Comparison of ENCODE assay signal across 8 cellular contexts in the genomic region with DNA sequence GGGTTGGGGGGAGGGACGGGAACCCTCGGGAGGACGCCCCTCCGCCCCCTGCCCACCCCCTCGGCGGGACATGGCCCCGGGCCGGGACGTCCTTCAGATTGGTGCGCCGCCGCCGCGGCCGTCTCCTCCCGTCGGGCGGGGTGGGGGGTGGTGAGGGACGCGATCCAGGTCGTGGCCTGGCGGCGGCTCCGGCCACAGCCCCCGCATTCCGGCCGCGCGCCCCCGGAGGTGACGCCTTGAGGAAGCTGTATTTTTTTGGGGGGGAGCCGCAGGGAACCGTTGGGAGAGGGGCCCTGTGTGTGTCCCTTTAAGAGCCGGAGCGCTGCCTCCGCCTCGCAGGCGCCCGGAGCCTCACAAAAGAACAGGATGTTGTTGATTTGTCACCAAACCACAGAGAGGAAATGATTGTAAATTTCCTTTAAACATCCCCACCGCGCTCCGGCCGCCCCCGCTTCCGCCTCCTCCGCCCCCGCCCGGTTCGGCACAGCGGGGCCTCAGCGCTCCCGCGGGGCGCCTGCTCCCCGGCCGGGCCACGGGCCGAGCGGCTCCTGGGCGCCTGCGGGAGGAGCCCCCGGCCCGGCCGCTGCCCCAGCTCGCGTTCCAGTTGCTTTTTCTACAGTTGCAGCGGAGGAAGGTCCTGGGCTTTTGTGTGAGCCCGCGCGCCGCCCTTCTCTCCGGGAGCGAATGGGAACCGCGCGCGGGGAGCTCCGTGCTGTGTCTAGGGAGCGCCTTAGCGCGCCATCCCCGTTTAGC. TPM values are rescaled to one million over a fixed set of nuclear protein-coding genes. Genes with fewer than 3 reads are reported as not detected.
DNase-seq lines count a peak whose midpoint lies in the region; ATAC-seq and TF ChIP-seq lines count a peak whose summit lies in the region.

No MANE protein-coding gene starts in this region.

- H3K27ac ChIP-seq in VCaP (peak overlapping the region; percentile 96), breast epithelium (peak overlapping the region; percentile 95 to 97), skin epidermis (peak overlapping the region; percentile 71 to 98 (median 92))

- peak; percentile 95 for ATAC-seq in HG02884 (IDR thresholded peaks at IDR 0.05; ENCODE audit: unreplicated experiment)

- no peaks in the 10 kb centered on the region for H3K36me3 ChIP-seq in breast epithelium

- TF ChIP-seq POLR2A in breast epithelium (IDR thresholded peaks at IDR 0.05), result no peak

- peak overlapping the region; percentile 61 to 82 (median 71) for H3K4me3 ChIP-seq in breast epithelium
- peak overlapping the region; percentile 32 to 57 (median 43) for H3K4me3 ChIP-seq in skin epidermis

- H3K27me3 ChIP-seq in breast epithelium, result no peaks in the 10 kb centered on the region

- intact Hi-C loops in breast epithelium (cut with DNase I; ENCODE audit: low total_unique reads), result no loop called here

- no peaks in the 10 kb centered on the region for H3K4me1 ChIP-seq in breast epithelium

- TF ChIP-seq CTCF in VCaP (conservative IDR thresholded peaks at IDR 0.05) (no peak), breast epithelium (IDR thresholded peaks at IDR 0.05) (no peak)

- no peaks in the 10 kb centered on the region for H3K9me3 ChIP-seq in breast epithelium

- DNase-seq in NCI-H1436 (lab: John Stamatoyannopoulos, UW) (peak; percentile 51), NCI-H1436 treated with DMSO at 0.1 percent for 48 hours (lab: John Stamatoyannopoulos, UW) (no peak), NCI-H2081 (lab: John Stamatoyannopoulos, UW) (peak; percentile 57 to 74), breast epithelium (ENCODE audit: low spot score in 2 of 2) (peak; percentile 67 to 74), iPS-NIHi11 (ENCODE audit: low spot score) (peak; percentile 89)

RNA-seq across cellular contexts. Expression of a gene that starts 32.1 kb away (rescaled TPM):
- 10 to 100 TPM; 13.0 to 18.0 (median 14.5) TPM for total RNA-seq in breast epithelium
